16 cellular contexts compared by ENCODE assay signal in the genomic region with DNA sequence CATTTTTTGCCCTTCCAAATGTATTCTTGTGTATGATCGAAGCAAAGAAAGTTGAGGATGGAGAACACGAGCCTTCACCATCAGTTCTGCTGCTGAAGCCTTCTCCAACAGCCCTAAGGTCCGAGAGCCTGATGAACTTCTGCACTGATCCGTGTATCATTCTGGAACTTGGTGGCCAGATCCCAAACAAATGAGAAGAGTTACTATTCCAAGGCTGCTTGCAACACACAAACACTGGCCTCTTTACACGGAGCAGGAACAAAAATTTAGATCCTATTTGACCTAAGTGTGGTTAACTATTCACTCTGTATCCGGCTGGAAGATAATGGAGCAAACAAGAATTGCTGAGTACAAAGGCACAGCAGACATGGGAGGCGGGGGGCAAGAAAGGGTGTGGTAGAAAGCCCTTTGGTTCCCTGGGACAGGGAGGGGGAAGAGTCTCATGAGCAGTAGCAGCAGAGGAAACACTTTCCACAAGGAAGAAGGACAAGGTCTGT.
"Had no signal": no experiment of that assay in that cellular context is flagged by ENCODE, and none has a peak within 500 bp of the region (broad histone marks: within the 10 kb centered on the region; RNA-seq: fewer than 3 reads in every experiment).

No MANE protein-coding gene starts in this region.

- H3K9me3 Mint-ChIP-seq: activated T-helper 1 cell treated with anti-CD3 and anti-CD28 coated beads, Interleukin-12 subunit alpha, Interleukin-12 subunit beta, Interleukin-2, Interleukin-4 antibody, amounts not matched to agents 30 ng/mL and 10 ng/mL and 1 ng/mL, durations not matched to agents 14 hours and 24 hours and 36 hours had no signal

- H3K36me3 Mint-ChIP-seq: activated naive CD8-positive, alpha-beta T cell treated with anti-CD3 and anti-CD28 coated beads, Interleukin-2, amount 10 ng/mL, durations not matched to agents 7 days and 5 days; naive thymus-derived CD4-positive, alpha-beta T cell had no signal

- H3K4me3 Mint-ChIP-seq: activated naive CD8-positive, alpha-beta T cell treated with anti-CD3 and anti-CD28 coated beads, Interleukin-2, amount 10 ng/mL, durations not matched to agents 7 days and 5 days; activated T-helper 1 cell treated with anti-CD3 and anti-CD28 coated beads, Interleukin-12 subunit alpha, Interleukin-12 subunit beta, Interleukin-2, Interleukin-4 antibody, amounts not matched to agents 30 ng/mL and 10 ng/mL and 1 ng/mL, durations not matched to agents 14 hours and 24 hours and 36 hours; naive thymus-derived CD4-positive, alpha-beta T cell had no signal

- ATAC-seq: gastrocnemius medialis; heart right ventricle; left cardiac atrium; naive thymus-derived CD4-positive, alpha-beta T cell; stimulated activated naive CD8-positive, alpha-beta T cell treated with anti-CD3 and anti-CD28 coated beads, Interleukin-15, Interleukin-2, amounts not matched to agents 100 U/mL and 50 U/mL, for 24 hours had no signal

- H3K4me1 Mint-ChIP-seq: activated naive CD8-positive, alpha-beta T cell treated with anti-CD3 and anti-CD28 coated beads, Interleukin-2, amount 10 ng/mL, durations not matched to agents 7 days and 5 days; naive thymus-derived CD4-positive, alpha-beta T cell had no signal

- DNase-seq: activated CD4-positive, alpha-beta T cell treated with anti-CD3 and anti-CD28 coated beads, Interleukin-2, amount 50 U/mL, for 1 hour; activated CD4-positive, CD25-positive, alpha-beta regulatory T cell; activated naive CD4-positive, alpha-beta T cell; activated naive CD8-positive, alpha-beta T cell treated with anti-CD3 and anti-CD28 coated beads, Interleukin-2, amount 10 ng/mL, durations not matched to agents 7 days and 5 days; erythroblast; gastrocnemius medialis; heart right ventricle; left cardiac atrium; naive thymus-derived CD4-positive, alpha-beta T cell; occipital lobe; stimulated activated CD4-positive, alpha-beta T cell treated with anti-CD3 and anti-CD28 coated beads, Interleukin-4, amount 100 ng/mL, for 4 hours; stimulated activated CD8-positive, alpha-beta memory T cell treated with anti-CD3 and anti-CD28 coated beads, Interleukin-4, amount 100 ng/mL, for 48 hours; stimulated activated naive CD8-positive, alpha-beta T cell treated with anti-CD3 and anti-CD28 coated beads, Interleukin-15, Interleukin-2, amounts not matched to agents 100 U/mL and 50 U/mL, for 24 hours; T-helper 2 cell; trophoblast cell had no signal

- H3K27ac ChIP-seq: gastrocnemius medialis, heart right ventricle had no signal

- H3K27ac Mint-ChIP-seq: activated naive CD8-positive, alpha-beta T cell treated with anti-CD3 and anti-CD28 coated beads, Interleukin-2, amount 10 ng/mL, durations not matched to agents 7 days and 5 days; activated T-helper 1 cell treated with anti-CD3 and anti-CD28 coated beads, Interleukin-12 subunit alpha, Interleukin-12 subunit beta, Interleukin-2, Interleukin-4 antibody, amounts not matched to agents 30 ng/mL and 10 ng/mL and 1 ng/mL, durations not matched to agents 14 hours and 24 hours and 36 hours; naive thymus-derived CD4-positive, alpha-beta T cell had no signal

- H3K27me3 Mint-ChIP-seq: activated naive CD8-positive, alpha-beta T cell treated with anti-CD3 and anti-CD28 coated beads, Interleukin-2, amount 10 ng/mL, durations not matched to agents 7 days and 5 days had no signal
